ENCODE assay signal across 1 cellular context in the genomic region with DNA sequence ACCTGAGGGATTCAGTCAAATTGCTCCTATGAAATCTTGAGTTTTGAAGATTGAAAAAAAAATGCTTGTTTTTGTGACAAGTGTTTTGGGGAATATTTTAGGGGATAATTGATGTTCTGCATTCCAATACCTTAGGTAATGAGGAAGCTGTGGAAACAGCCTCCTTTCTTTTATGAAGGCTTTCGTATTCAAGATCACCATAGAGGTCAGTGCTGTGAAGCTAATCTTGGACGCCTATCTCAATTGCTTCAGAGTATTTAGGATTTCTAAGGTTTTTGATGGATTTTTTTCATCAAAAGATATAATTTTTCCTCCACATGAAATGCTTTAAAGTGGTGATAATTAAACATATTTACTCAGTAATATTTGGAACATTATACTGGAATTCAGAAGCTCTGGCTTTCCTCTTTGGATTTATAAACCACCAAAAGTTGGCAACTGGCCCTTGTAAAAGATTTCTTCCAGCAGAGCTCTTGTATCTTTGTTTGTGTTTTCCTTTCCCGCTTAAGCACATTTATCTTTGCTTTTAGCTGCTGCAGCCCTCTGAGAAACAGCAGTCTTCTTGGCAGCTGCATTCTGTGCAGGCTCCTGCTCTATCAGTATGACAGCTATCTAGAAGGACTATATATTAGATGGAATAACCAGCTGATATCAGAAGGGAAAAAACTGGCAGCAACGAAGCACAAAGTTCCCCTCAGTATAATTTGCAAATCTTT.
A peak's percentile ranks its signal among the peaks of the same experiment; 100 is the strongest.
TF ChIP-seq lines count a peak whose summit lies in the region.

No MANE protein-coding gene starts in this region.

TF ChIP-seq in SK-N-SH treated with all-trans-retinoic acid at 6 μM for 48 hours, 23 proteins besides CTCF, POLR2A, EP300 and RAD21 (continued from another document):
- TF ChIP-seq, protein P1, sequence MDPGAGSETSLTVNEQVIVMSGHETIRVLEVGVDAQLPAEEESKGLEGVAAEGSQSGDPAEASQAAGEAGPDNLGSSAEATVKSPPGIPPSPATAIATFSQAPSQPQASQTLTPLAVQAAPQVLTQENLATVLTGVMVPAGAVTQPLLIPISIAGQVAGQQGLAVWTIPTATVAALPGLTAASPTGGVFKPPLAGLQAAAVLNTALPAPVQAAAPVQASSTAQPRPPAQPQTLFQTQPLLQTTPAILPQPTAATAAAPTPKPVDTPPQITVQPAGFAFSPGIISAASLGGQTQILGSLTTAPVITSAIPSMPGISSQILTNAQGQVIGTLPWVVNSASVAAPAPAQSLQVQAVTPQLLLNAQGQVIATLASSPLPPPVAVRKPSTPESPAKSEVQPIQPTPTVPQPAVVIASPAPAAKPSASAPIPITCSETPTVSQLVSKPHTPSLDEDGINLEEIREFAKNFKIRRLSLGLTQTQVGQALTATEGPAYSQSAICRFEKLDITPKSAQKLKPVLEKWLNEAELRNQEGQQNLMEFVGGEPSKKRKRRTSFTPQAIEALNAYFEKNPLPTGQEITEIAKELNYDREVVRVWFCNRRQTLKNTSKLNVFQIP (CRISPR knock-in tag; IDR thresholded peaks at IDR 0.05; ENCODE audit: borderline replicate concordance, low read depth), result no peak
- peak; percentile 47; the same call in 1 of the 2 replicates for TF ChIP-seq TCF4 (CRISPR knock-in tag; IDR thresholded peaks at IDR 0.05; ENCODE audit: borderline replicate concordance)
